ENCODE assay signal across 17 cellular contexts in the genomic region with DNA sequence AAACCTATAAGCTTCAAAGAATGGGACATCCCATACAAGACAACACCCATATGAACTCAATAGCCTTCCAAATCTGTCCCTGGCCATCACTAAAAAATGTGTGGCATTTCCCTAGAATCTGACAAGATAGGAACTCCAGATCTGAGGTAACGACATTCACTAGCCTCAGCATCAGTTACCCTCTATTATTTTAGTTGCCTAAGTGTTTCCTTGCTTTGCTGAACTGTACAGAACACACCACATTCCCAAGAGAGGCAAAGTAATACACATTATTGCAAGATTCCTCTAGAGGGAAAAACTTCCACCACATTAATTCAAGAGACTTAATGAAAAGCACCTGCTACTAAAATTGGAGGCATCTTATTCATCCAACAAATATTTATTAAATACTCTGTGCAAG. TPM values are rescaled to one million over a fixed set of nuclear protein-coding genes. Genes with fewer than 3 reads are reported as not detected.
A peak's percentile ranks its signal among the peaks of the same experiment; 100 is the strongest.
DNase-seq lines count a peak whose midpoint lies in the region; ATAC-seq lines count a peak whose summit lies in the region.
"Had no signal": no experiment of that assay in that cellular context is flagged by ENCODE, and none has a peak within 500 bp of the region (broad histone marks: within the 10 kb centered on the region; RNA-seq: fewer than 3 reads in every experiment).

No MANE protein-coding gene starts in this region.

- POLR2A ChIA-PET in activated naive CD8-positive, alpha-beta T cell treated with anti-CD3 and anti-CD28 coated beads, Interleukin-2, amount 10 ng/mL, durations not matched to agents 7 days and 5 days (lab: Charles Lee), result interaction anchor here (0.6 kb wide), 2 partner anchors 9 to 13 kb away, joined by 3 to 4 read pairs; no protein-coding TSS in a partner anchor

- no peak overlapping the region for H3K9ac ChIP-seq in adipocyte (ENCODE audit: low read length)

- H3K4me1 Mint-ChIP-seq in activated naive CD8-positive, alpha-beta T cell treated with anti-CD3 and anti-CD28 coated beads, Interleukin-2, amount 10 ng/mL, durations not matched to agents 7 days and 5 days, result peaks cover 40% of the 10 kb centered on the region
- H3K4me1 Mint-ChIP-seq in activated naive CD8-positive, alpha-beta T cell treated with anti-CD3 and anti-CD28 coated beads for 36 hours, result peaks cover 31% of the 10 kb centered on the region

- ATAC-seq in activated naive CD8-positive, alpha-beta T cell treated with anti-CD3 and anti-CD28 coated beads, Interleukin-2, amount 10 ng/mL, durations not matched to agents 7 days and 5 days (ENCODE audit: low read depth), result no peak
- ATAC-seq in GM18519 (IDR thresholded peaks at IDR 0.05; ENCODE audit: low FRiP score, unreplicated experiment), result no peak
- ATAC-seq: HCT116, HepG2 had no signal

- peaks cover 5% of the 10 kb centered on the region for H3K4me1 ChIP-seq in adipocyte (ENCODE audit: control insufficient read depth, insufficient read depth, low read length)

- H3K36me3 Mint-ChIP-seq in activated naive CD8-positive, alpha-beta T cell treated with anti-CD3 and anti-CD28 coated beads, Interleukin-2, amount 10 ng/mL, durations not matched to agents 7 days and 5 days, result peaks cover 35% of the 10 kb centered on the region
- peaks cover 58% of the 10 kb centered on the region for H3K36me3 Mint-ChIP-seq in activated naive CD8-positive, alpha-beta T cell treated with anti-CD3 and anti-CD28 coated beads for 36 hours

- H3K36me3 ChIP-seq in adipocyte (ENCODE audit: control insufficient read depth, insufficient read depth, low read length, severe bottlenecking), result peaks cover 48% of the 10 kb centered on the region

- H3K9me3 ChIP-seq in adipocyte (ENCODE audit: control insufficient read depth, low read length), result no peaks in the 10 kb centered on the region

- peak overlapping the region; percentile 10 for H3K27ac Mint-ChIP-seq in activated naive CD8-positive, alpha-beta T cell treated with anti-CD3 and anti-CD28 coated beads, Interleukin-2, amount 10 ng/mL, durations not matched to agents 7 days and 5 days
- H3K27ac Mint-ChIP-seq in activated naive CD8-positive, alpha-beta T cell treated with anti-CD3 and anti-CD28 coated beads for 36 hours, result no peak overlapping the region
- H3K27ac Mint-ChIP-seq: CD14-positive monocyte had no signal

- DNase-seq in activated naive CD8-positive, alpha-beta T cell treated with anti-CD3 and anti-CD28 coated beads, Interleukin-2, amount 10 ng/mL, durations not matched to agents 7 days and 5 days, result no peak
- DNase-seq in activated naive CD8-positive, alpha-beta T cell treated with anti-CD3 and anti-CD28 coated beads for 36 hours, result no peak
- DNase-seq in adipocyte (ENCODE audit: low read depth), result peak; percentile 28
- DNase-seq in fibroblast of the conjunctiva (ENCODE audit: low read depth), result peak; percentile 29
- DNase-seq in central memory CD4-positive, alpha-beta T cell, result no peak
- no peak for DNase-seq in glomerular visceral epithelial cell (ENCODE audit: extremely low spot score)
- DNase-seq: DMS 273 treated with DMSO at 0.1 percent for 48 hours, KG1, NCI-H1436, NCI-H2029, NCI-H774, RPMI8226, SIG-M5 had no signal

- H3K9me3 Mint-ChIP-seq in activated naive CD8-positive, alpha-beta T cell treated with anti-CD3 and anti-CD28 coated beads, Interleukin-2, amount 10 ng/mL, durations not matched to agents 7 days and 5 days, result no peaks in the 10 kb centered on the region
- H3K9me3 Mint-ChIP-seq in activated naive CD8-positive, alpha-beta T cell treated with anti-CD3 and anti-CD28 coated beads for 36 hours, result no peaks in the 10 kb centered on the region
- H3K9me3 Mint-ChIP-seq: CD14-positive monocyte had no signal

- no peaks in the 10 kb centered on the region for H3K27me3 ChIP-seq in adipocyte (replicated peaks; ENCODE audit: control insufficient read depth, insufficient read depth, low read length)

- no peak overlapping the region for H3K4me3 Mint-ChIP-seq in activated naive CD8-positive, alpha-beta T cell treated with anti-CD3 and anti-CD28 coated beads, Interleukin-2, amount 10 ng/mL, durations not matched to agents 7 days and 5 days
- H3K4me3 Mint-ChIP-seq in activated naive CD8-positive, alpha-beta T cell treated with anti-CD3 and anti-CD28 coated beads for 36 hours, result no peak overlapping the region
- H3K4me3 Mint-ChIP-seq: CD14-positive monocyte had no signal

- H3K27me3 Mint-ChIP-seq in activated naive CD8-positive, alpha-beta T cell treated with anti-CD3 and anti-CD28 coated beads, Interleukin-2, amount 10 ng/mL, durations not matched to agents 7 days and 5 days, result no peaks in the 10 kb centered on the region
- no peaks in the 10 kb centered on the region for H3K27me3 Mint-ChIP-seq in activated naive CD8-positive, alpha-beta T cell treated with anti-CD3 and anti-CD28 coated beads for 36 hours

- H3K4me3 ChIP-seq in adipocyte (ENCODE audit: low read length), result no peak overlapping the region

RNA-seq across cellular contexts. Expression of a gene that starts 5.0 kb away (rescaled TPM):
- total RNA-seq in activated naive CD8-positive, alpha-beta T cell treated with anti-CD3 and anti-CD28 coated beads, Interleukin-2, amount 10 ng/mL, durations not matched to agents 7 days and 5 days, result 10 to 100 TPM; 46.9 to 51.4 TPM
- total RNA-seq in activated naive CD8-positive, alpha-beta T cell treated with anti-CD3 and anti-CD28 coated beads for 36 hours, result 100 to 1,000 TPM; 103 to 110 TPM

RNA-seq across cellular contexts. Expression of a gene that starts 9.1 kb away (rescaled TPM):
- total RNA-seq in activated naive CD8-positive, alpha-beta T cell treated with anti-CD3 and anti-CD28 coated beads, Interleukin-2, amount 10 ng/mL, durations not matched to agents 7 days and 5 days, result 10 to 100 TPM; 18.7 to 18.8 TPM
- 10 to 100 TPM; 30.8 to 31.1 TPM for total RNA-seq in activated naive CD8-positive, alpha-beta T cell treated with anti-CD3 and anti-CD28 coated beads for 36 hours

RNA-seq across cellular contexts. Expression of a gene that starts 46.7 kb away (rescaled TPM):
- total RNA-seq in activated naive CD8-positive, alpha-beta T cell treated with anti-CD3 and anti-CD28 coated beads, Interleukin-2, amount 10 ng/mL, durations not matched to agents 7 days and 5 days, result 10 to 100 TPM; 30.3 to 31.7 TPM
- total RNA-seq in activated naive CD8-positive, alpha-beta T cell treated with anti-CD3 and anti-CD28 coated beads for 36 hours, result 10 to 100 TPM; 22.7 to 26.9 TPM

RNA-seq across cellular contexts. Expression of a gene that starts 57.0 kb away (rescaled TPM):
- total RNA-seq in activated naive CD8-positive, alpha-beta T cell treated with anti-CD3 and anti-CD28 coated beads, Interleukin-2, amount 10 ng/mL, durations not matched to agents 7 days and 5 days, result 1 to 10 TPM; 1.4 TPM
- total RNA-seq in activated naive CD8-positive, alpha-beta T cell treated with anti-CD3 and anti-CD28 coated beads for 36 hours, result 1 to 10 TPM in 1 of 2 experiments, under 1 TPM in 1; 0.82 to 1.1 TPM

Comparison
In these comparisons a context has a peak if more than half of its experiments do, and no peak if none do; other contexts are left out.
1. DNase-seq: peak in adipocyte (single experiment) and fibroblast of the conjunctiva (single experiment); none in activated naive CD8-positive, alpha-beta T cell treated with anti-CD3 and anti-CD28 coated beads, Interleukin-2, amount 10 ng/mL, durations not matched to agents 7 days and 5 days (single experiment), activated naive CD8-positive, alpha-beta T cell treated with anti-CD3 and anti-CD28 coated beads for 36 hours (single experiment), central memory CD4-positive, alpha-beta T cell (single experiment) and glomerular visceral epithelial cell (single experiment).